ENCODE assay signal across 8 cellular contexts in genomic region chr1:166838766-166839599, GRCh38. TPM values are rescaled to one million over a fixed set of nuclear protein-coding genes. Genes with fewer than 3 reads are reported as not detected.
DNase-seq lines count a peak whose midpoint lies in the region; ATAC-seq and TF ChIP-seq lines count a peak whose summit lies in the region.

Gene POGK (plus strand): TSS chr1:166839475. CDS start chr1:166840957, 1,482 bp downstream.

- peaks cover 5 to 28% (median 20%) of the 10 kb centered on the region in 4 donors for H3K36me3 ChIP-seq in liver (ENCODE audit: control insufficient read depth in 4 of 4, insufficient read depth in 3 of 4, low read depth in 1 of 4, low read length in 3 of 4)

- ATAC-seq in GM19395 (IDR thresholded peaks at IDR 0.05; ENCODE audit: unreplicated experiment) (peak; percentile 93), HG03558 (IDR thresholded peaks at IDR 0.05; ENCODE audit: extremely low read depth, unreplicated experiment) (peak; percentile 94)

- no peak for TF ChIP-seq CTCF in CD14-positive monocyte (IDR thresholded peaks at IDR 0.05)
- TF ChIP-seq CTCF in liver (IDR thresholded peaks at IDR 0.05; ENCODE audit: low read depth, low read length, missing input control), result no peak

- intact Hi-C loops in CD14-positive monocyte (cut with micrococcal nuclease), result no loop called here

- peaks cover 28 to 29% of the 10 kb centered on the region in 2 donors for H3K36me3 Mint-ChIP-seq in CD14-positive monocyte

- H3K27ac ChIP-seq in liver (ENCODE audit: low read depth in 1 of 2, low read length in 2 of 2), result peak within 1 kb of the TSS; percentile 89 to 94

- H3K9ac ChIP-seq in liver (ENCODE audit: low read depth in 1 of 2, low read length in 2 of 2), result peak within 1 kb of the TSS; percentile 45 to 75

- no peaks in the 10 kb centered on the region for H3K9me3 ChIP-seq in liver (ENCODE audit: control insufficient read depth in 4 of 4, low read length in 3 of 4)

- H3K9me3 Mint-ChIP-seq in CD14-positive monocyte, result peaks cover 0 to 4% (median 0%) of the 10 kb centered on the region in 7 donors

- H3K4me3 Mint-ChIP-seq in CD14-positive monocyte, result peak within 1 kb of the TSS; percentile 87 to 96

- peak; percentile 82 for DNase-seq in CD14-positive monocyte (ENCODE audit: low spot score)
- peak; percentile 93 for DNase-seq in NCI-H748 (lab: John Stamatoyannopoulos, UW; ENCODE audit: unreplicated experiment)
- DNase-seq in activated CD4-positive, alpha-beta T cell treated with anti-CD3 and anti-CD28 coated beads, Interleukin-2, amount 50 U/mL, for 48 hours, result peak; percentile 85 to 89
- DNase-seq in dermis blood vessel endothelial cell, result peak; percentile 90
- peak; percentile 85 for DNase-seq in stimulated activated CD4-positive, alpha-beta T cell treated with anti-CD3 and anti-CD28 coated beads, Interleukin-4, amount 100 ng/mL, for 1 hour

- no peaks in the 10 kb centered on the region for H3K27me3 ChIP-seq in liver (ENCODE audit: control insufficient read depth in 4 of 4, insufficient read depth in 4 of 4, low read length in 3 of 4)

- H3K27ac Mint-ChIP-seq in CD14-positive monocyte, result peak within 1 kb of the TSS; percentile 96 to 99 (median 97)

- peaks cover 2 to 27% (median 17%) of the 10 kb centered on the region in 4 donors for H3K4me1 ChIP-seq in liver (ENCODE audit: control insufficient read depth in 4 of 4, insufficient read depth in 4 of 4, low read length in 3 of 4)

- H3K27me3 Mint-ChIP-seq in CD14-positive monocyte (ENCODE audit: low read depth in 3 of 3), result peaks cover 0 to 1% (median 0%) of the 10 kb centered on the region in 3 donors

- H3K4me3 ChIP-seq in liver (ENCODE audit: low read depth in 1 of 3, low read length in 3 of 3), result peak within 1 kb of the TSS; percentile 71 to 90 (median 75)

- TF ChIP-seq RAD21 in liver (IDR thresholded peaks at IDR 0.05), result peak; percentile 8 to 52

- under 1% methylated on average over 63 of the region's 63 CpGs for WGBS in liver

- peaks cover 38% of the 10 kb centered on the region for H3K4me1 Mint-ChIP-seq in CD14-positive monocyte

TF ChIP-seq in liver, 16 proteins besides CTCF, POLR2A, EP300 and RAD21:
- TF ChIP-seq TAF1 (conservative IDR thresholded peaks at IDR 0.05) (peak; percentile 73), REST (IDR thresholded peaks at IDR 0.05) (peak; percentile 68), RXRA (IDR thresholded peaks at IDR 0.05) (peak in 1 of 2 donors; percentile 50), GABPA (IDR thresholded peaks at IDR 0.05 in 1 of 2, conservative IDR thresholded peaks at IDR 0.05 in 1 of 2) (peak in 1 of 2 donors; percentile 76), MAX (IDR thresholded peaks at IDR 0.05) (peak; percentile 92), FOXA1 (IDR thresholded peaks at IDR 0.05) (no peak), HNF4G (IDR thresholded peaks at IDR 0.05) (no peak), NR2F2 (IDR thresholded peaks at IDR 0.05) (no peak), ZBTB33 (IDR thresholded peaks at IDR 0.05) (no peak), YY1 (IDR thresholded peaks at IDR 0.05) (peak; percentile 76), JUND (IDR thresholded peaks at IDR 0.05) (no peak), FOXA2 (IDR thresholded peaks at IDR 0.05) (no peak), SP1 (IDR thresholded peaks at IDR 0.05) (peak; percentile 52), HNF4A (conservative IDR thresholded peaks at IDR 0.05) (peak in 1 of 2 donors; percentile 9), ATF3 (IDR thresholded peaks at IDR 0.05) (no peak), EGR1 (IDR thresholded peaks at IDR 0.05; ENCODE audit: low read depth in 2 of 2) (peak; percentile 75 to 81)
TF ChIP-seq in liver: peak in this region for 9.

RNA-seq across cellular contexts. Expression of gene POGK, which starts in this region (rescaled TPM):
- 10 to 100 TPM; 10.6 to 10.9 TPM for polyA plus RNA-seq in CD14-positive monocyte
- total RNA-seq in dermis blood vessel endothelial cell, result 25.5 TPM in 2 replicates
- 10 to 100 TPM in 1 of 2 donors, 1 to 10 TPM in 1; 6.8 to 14.1 TPM for total RNA-seq in liver
- polyA plus RNA-seq in liver, result 1 to 10 TPM; 4.2 to 6.6 TPM

Comparison
In these comparisons a context has a peak if more than half of its experiments do, and no peak if none do; other contexts are left out.
1. Peak in every context shown above with its lines: DNase-seq, ATAC-seq, H3K4me3 ChIP-seq and H3K27ac ChIP-seq.